ENCODE assay signal across 8 cellular contexts in genomic region chr2:161161074-161161577, GRCh38. TPM values are rescaled to one million over a fixed set of nuclear protein-coding genes. Genes with fewer than 3 reads are reported as not detected.
DNase-seq lines count a peak whose midpoint lies in the region; ATAC-seq and TF ChIP-seq lines count a peak whose summit lies in the region.

No MANE protein-coding gene starts in this region.

- no peaks in the 10 kb centered on the region for H3K9me3 ChIP-seq in A673 (ENCODE audit: low read depth, low read length, poor library complexity, severe bottlenecking)
- no peaks in the 10 kb centered on the region for H3K9me3 ChIP-seq in naive thymus-derived CD4-positive, alpha-beta T cell (ENCODE audit: control insufficient read depth in 2 of 3, low read length in 3 of 3)

- H3K27me3 Mint-ChIP-seq in naive thymus-derived CD4-positive, alpha-beta T cell: no peaks in the 10 kb centered on the region

- TSS peak; percentile 38 for BruUV-seq in A673 (replicated peaks; lab: Mats Ljungman, UMichigan)

- ATAC-seq in GM18867 (IDR thresholded peaks at IDR 0.05; ENCODE audit: unreplicated experiment) (peak; percentile 35), HG03108 (IDR thresholded peaks at IDR 0.05; ENCODE audit: unreplicated experiment) (no peak), left lobe of liver (no peak)
- ATAC-seq in naive thymus-derived CD4-positive, alpha-beta T cell: no peak

- H3K27me3 ChIP-seq in A673 (replicated peaks; ENCODE audit: insufficient read depth, low read depth, low read length, poor library complexity): no peaks in the 10 kb centered on the region
- no peaks in the 10 kb centered on the region for H3K27me3 ChIP-seq in naive thymus-derived CD4-positive, alpha-beta T cell (ENCODE audit: control insufficient read depth in 2 of 2, insufficient read depth in 2 of 2, low read length in 2 of 2)

- H3K4me1 Mint-ChIP-seq in naive thymus-derived CD4-positive, alpha-beta T cell: peaks cover 27 to 71% (median 63%) of the 10 kb centered on the region in 7 donors

- peak overlapping the region; percentile 95 to 100 (median 98) for H3K4me3 Mint-ChIP-seq in naive thymus-derived CD4-positive, alpha-beta T cell

- H3K9me3 Mint-ChIP-seq in naive thymus-derived CD4-positive, alpha-beta T cell: no peaks in the 10 kb centered on the region

- POLR2A ChIA-PET in A673 (lab: Charles Lee; ENCODE audit: low non-redundant PET): no interaction called here
- POLR2A ChIA-PET in naive thymus-derived CD4-positive, alpha-beta T cell (lab: Charles Lee): interaction anchor here (2.0 to 2.7 kb wide), 2 partner anchors 15 to 25 kb away, joined by 7 to 12 read pairs; no protein-coding TSS in a partner anchor

- no peak for TF ChIP-seq CTCF in A673 (conservative IDR thresholded peaks at IDR 0.05; ENCODE audit: low read depth, low read length)

- CTCF ChIA-PET in A673 (lab: Charles Lee): no interaction called here
- CTCF ChIA-PET in naive thymus-derived CD4-positive, alpha-beta T cell (lab: Charles Lee): interaction anchor here (0.8 kb wide), 1 partner anchor 98 kb away, joined by 3 read pairs; no protein-coding TSS in a partner anchor

- DNase-seq in A673 (ENCODE audit: low spot score) (no peak), NCI-H2171 (lab: John Stamatoyannopoulos, UW) (peak; percentile 14), dedifferentiated amniotic fluid mesenchymal stem cell (ENCODE audit: extremely low spot score) (no peak), left lobe of liver (ENCODE audit: low spot score) (no peak)
- peak in 5 of 9 donors; percentile 34 to 46 (median 37) for DNase-seq in naive thymus-derived CD4-positive, alpha-beta T cell

- peaks cover 16% of the 10 kb centered on the region for H3K36me3 ChIP-seq in A673 (ENCODE audit: insufficient read depth, low read length, poor library complexity, severe bottlenecking)
- peaks cover 0 to 12% (median 0%) of the 10 kb centered on the region in 3 experiments for H3K36me3 ChIP-seq in naive thymus-derived CD4-positive, alpha-beta T cell (ENCODE audit: control insufficient read depth in 2 of 3, insufficient read depth in 3 of 3, low read length in 3 of 3)

- H3K4me3 ChIP-seq in A673 (ENCODE audit: low read depth, low read length, poor library complexity, severe bottlenecking): peak overlapping the region; percentile 64
- peak overlapping the region; percentile 75 for H3K4me3 ChIP-seq in naive thymus-derived CD4-positive, alpha-beta T cell (ENCODE audit: low read length)

- intact Hi-C loops in A673 (cut with micrococcal nuclease; ENCODE audit: unreplicated experiment): no loop called here
- intact Hi-C loops in naive thymus-derived CD4-positive, alpha-beta T cell (cut with micrococcal nuclease): loop anchor here (2.0 to 10.0 kb wide), 8 partner anchors 14 to 834 kb away; partner anchors contain the start of gene RBMS1 (in 1 of the 2)

- peak overlapping the region; percentile 95 to 99 (median 98) for H3K27ac Mint-ChIP-seq in naive thymus-derived CD4-positive, alpha-beta T cell

- H3K36me3 Mint-ChIP-seq in naive thymus-derived CD4-positive, alpha-beta T cell: peaks cover 0 to 53% (median 12%) of the 10 kb centered on the region in 5 donors

- peak overlapping the region; percentile 85 for H3K27ac ChIP-seq in A673 (ENCODE audit: low read depth, low read length, poor library complexity, severe bottlenecking)
- H3K27ac ChIP-seq in cingulate gyrus (ENCODE audit: low read depth, low read length): peak overlapping the region; percentile 90
- H3K27ac ChIP-seq in naive thymus-derived CD4-positive, alpha-beta T cell (ENCODE audit: low read depth, low read length): peak overlapping the region; percentile 84

- peaks cover 9% of the 10 kb centered on the region for H3K4me1 ChIP-seq in A673 (ENCODE audit: insufficient read depth, low read length, poor library complexity, severe bottlenecking)
- peaks cover 20 to 45% of the 10 kb centered on the region in 2 donors for H3K4me1 ChIP-seq in naive thymus-derived CD4-positive, alpha-beta T cell (ENCODE audit: control insufficient read depth in 2 of 2, insufficient read depth in 2 of 2, low read length in 2 of 2)

RNA-seq across cellular contexts. Expression of gene TANK, which starts 0.9 kb away (rescaled TPM):
- total RNA-seq in A673 (2021): 35.9 and 38.9 TPM in 2 replicates
- 100 to 1,000 TPM in 2 of 5 experiments, 10 to 100 TPM in 3; 57.4 to 142 (median 62.4) TPM for total RNA-seq in naive thymus-derived CD4-positive, alpha-beta T cell
- polyA plus RNA-seq in naive thymus-derived CD4-positive, alpha-beta T cell: 10 to 100 TPM; 45.5 to 50.3 TPM
- 28.1 TPM for total RNA-seq in left lobe of liver

Comparison
In these comparisons a context has a peak if more than half of its experiments do, and no peak if none do; other contexts are left out.
1. DNase-seq: peak in NCI-H2171 (single experiment) and naive thymus-derived CD4-positive, alpha-beta T cell (5 of 9); none in A673 (single experiment), dedifferentiated amniotic fluid mesenchymal stem cell (single experiment) and left lobe of liver (single experiment).
2. Peak in every context shown above with its lines, with median percentiles within 50 percentile points of each other: H3K27ac ChIP-seq.